8 cellular contexts compared by ENCODE assay signal in genomic region chr9:122091682-122092592, GRCh38. TPM values are rescaled to one million over a fixed set of nuclear protein-coding genes. Genes with fewer than 3 reads are reported as not detected.
A peak's percentile ranks its signal among the peaks of the same experiment; 100 is the strongest.
DNase-seq lines count a peak whose midpoint lies in the region; ATAC-seq, FAIRE-seq and TF ChIP-seq lines count a peak whose summit lies in the region.

No MANE protein-coding gene starts in this region.

- H3K9me3 ChIP-seq in SK-N-MC (ENCODE audit: low read depth, low read length) (no peaks in the 10 kb centered on the region), skeletal muscle tissue (ENCODE audit: control insufficient read depth in 3 of 3, low read length in 3 of 3) (no peaks in the 10 kb centered on the region)

- H3K9ac ChIP-seq in SK-N-MC (ENCODE audit: insufficient read length) (peak overlapping the region; percentile 81), skeletal muscle tissue (ENCODE audit: low read depth in 1 of 3, low read length in 3 of 3) (peak overlapping the region; percentile 80 to 91 (median 83))

- TF ChIP-seq CTCF in fibroblast of villous mesenchyme (IDR thresholded peaks at IDR 0.05; ENCODE audit: insufficient read depth, low read depth, low read length): no peak

- H3K4me3 ChIP-seq in H7 (ENCODE audit: insufficient read depth, low read depth, low read length) (peak overlapping the region; percentile 64), SK-N-MC (peak overlapping the region; percentile 90), fibroblast of villous mesenchyme (ENCODE audit: low read depth, low read length) (peak overlapping the region; percentile 71), skeletal muscle tissue (ENCODE audit: low read length in 3 of 3) (peak overlapping the region; percentile 86 to 93 (median 90))

- H3K36me3 ChIP-seq in H7 (replicated peaks; ENCODE audit: control insufficient read depth, insufficient read depth, low read length) (no peaks in the 10 kb centered on the region), SK-N-MC (ENCODE audit: insufficient read depth, low read length) (no peaks in the 10 kb centered on the region), skeletal muscle tissue (ENCODE audit: control insufficient read depth in 3 of 3, insufficient read depth in 3 of 3, low read length in 3 of 3) (peaks cover 0 to 2% (median 0%) of the 10 kb centered on the region in 3 donors)

- peaks cover 12% of the 10 kb centered on the region; the same call in 1 of the 2 replicates for H3K27me3 ChIP-seq in H7 (ENCODE audit: control insufficient read depth, insufficient read depth, low read length)
- no peaks in the 10 kb centered on the region for H3K27me3 ChIP-seq in skeletal muscle tissue (ENCODE audit: control insufficient read depth in 3 of 3, insufficient read depth in 3 of 3, low read length in 3 of 3)

- ATAC-seq in GM19328 (IDR thresholded peaks at IDR 0.05; ENCODE audit: unreplicated experiment) (no peak), HG03159 (IDR thresholded peaks at IDR 0.05; ENCODE audit: unreplicated experiment) (no peak)

- H3K27ac ChIP-seq in SK-N-MC (no peak overlapping the region), skeletal muscle tissue (ENCODE audit: low read depth, low read length) (peak overlapping the region; percentile 82)

- peaks cover 50 to 62% (median 61%) of the 10 kb centered on the region in 3 donors for H3K4me1 ChIP-seq in skeletal muscle tissue (ENCODE audit: control insufficient read depth in 3 of 3, insufficient read depth in 3 of 3, low read length in 3 of 3)

- no peak for FAIRE-seq in urothelium cell line (lab: Jason Lieb, UNC)

- DNase-seq in H7 (no peak), SK-N-MC (ENCODE audit: low read depth, low spot score) (no peak), fibroblast of villous mesenchyme (ENCODE audit: low read depth) (no peak), urothelium cell line (ENCODE audit: low spot score) (no peak), COLO668 (lab: John Stamatoyannopoulos, UW; ENCODE audit: unreplicated experiment) (no peak)

RNA-seq across cellular contexts. Expression of gene TTLL11, which starts 1.2 kb away (rescaled TPM):
- total RNA-seq in H7 (2014; rRNA removed; shearing (Covaris generic)): 0.18 and 0.97 TPM in 2 replicates
- 4.3 and 4.8 TPM in 2 replicates for total RNA-seq in fibroblast of villous mesenchyme
- total RNA-seq in skeletal muscle tissue: 13.0 TPM
